ENCODE assay signal across 8 cellular contexts in the genomic region with DNA sequence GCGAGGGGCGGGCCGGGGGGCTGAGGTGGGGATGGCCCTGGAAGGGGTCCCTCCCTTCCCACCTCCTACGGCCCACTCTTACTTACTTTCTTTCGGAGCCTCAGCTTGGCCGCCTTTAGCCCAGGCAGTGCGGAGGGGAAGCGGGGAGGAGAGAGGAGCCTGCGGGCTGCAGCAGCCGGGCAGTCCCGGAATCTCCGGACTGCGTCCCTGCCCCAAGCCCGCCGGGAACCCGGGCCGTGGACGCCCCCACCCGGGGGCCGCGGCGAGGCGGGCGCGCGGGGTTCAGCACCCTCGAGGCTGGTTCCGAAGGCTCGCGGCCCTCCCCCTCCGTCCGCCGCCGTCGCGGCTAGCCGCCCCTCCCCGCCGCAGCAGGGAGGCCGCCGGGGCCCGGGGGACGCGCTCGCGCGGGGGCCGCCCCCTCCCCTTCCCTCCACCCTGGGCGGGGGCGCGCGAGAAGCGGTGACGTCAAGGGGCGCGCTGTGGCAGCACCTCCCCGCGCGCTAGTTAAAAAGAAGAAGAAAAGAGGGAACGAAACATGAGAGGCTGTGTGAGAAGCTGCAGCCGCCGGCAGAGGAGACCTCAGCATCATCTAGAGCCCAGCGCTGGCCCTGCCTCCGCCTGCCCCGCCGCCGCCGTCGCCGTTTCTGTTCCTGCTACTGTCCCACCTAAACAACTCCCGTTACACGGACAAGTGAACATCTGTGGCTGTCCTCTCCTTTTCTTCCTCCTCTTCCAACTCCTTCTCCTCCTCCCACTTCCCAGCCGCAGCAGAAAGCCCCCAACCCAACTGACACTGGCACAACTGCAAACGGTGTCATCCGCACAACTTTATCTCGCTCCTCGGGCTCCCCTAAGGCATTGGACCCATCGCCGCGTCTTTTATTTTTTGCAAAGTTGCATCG. TPM values are rescaled to one million over a fixed set of nuclear protein-coding genes. Genes with fewer than 3 reads are reported as not detected.
DNase-seq lines count a peak whose midpoint lies in the region; ATAC-seq and TF ChIP-seq lines count a peak whose summit lies in the region.

A gene with protein sequence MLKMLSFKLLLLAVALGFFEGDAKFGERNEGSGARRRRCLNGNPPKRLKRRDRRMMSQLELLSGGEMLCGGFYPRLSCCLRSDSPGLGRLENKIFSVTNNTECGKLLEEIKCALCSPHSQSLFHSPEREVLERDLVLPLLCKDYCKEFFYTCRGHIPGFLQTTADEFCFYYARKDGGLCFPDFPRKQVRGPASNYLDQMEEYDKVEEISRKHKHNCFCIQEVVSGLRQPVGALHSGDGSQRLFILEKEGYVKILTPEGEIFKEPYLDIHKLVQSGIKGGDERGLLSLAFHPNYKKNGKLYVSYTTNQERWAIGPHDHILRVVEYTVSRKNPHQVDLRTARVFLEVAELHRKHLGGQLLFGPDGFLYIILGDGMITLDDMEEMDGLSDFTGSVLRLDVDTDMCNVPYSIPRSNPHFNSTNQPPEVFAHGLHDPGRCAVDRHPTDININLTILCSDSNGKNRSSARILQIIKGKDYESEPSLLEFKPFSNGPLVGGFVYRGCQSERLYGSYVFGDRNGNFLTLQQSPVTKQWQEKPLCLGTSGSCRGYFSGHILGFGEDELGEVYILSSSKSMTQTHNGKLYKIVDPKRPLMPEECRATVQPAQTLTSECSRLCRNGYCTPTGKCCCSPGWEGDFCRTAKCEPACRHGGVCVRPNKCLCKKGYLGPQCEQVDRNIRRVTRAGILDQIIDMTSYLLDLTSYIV (plus strand): TSS at position 536 of the 902 bp plus-strand sequence. CDS start 520 bp downstream, outside the sequence.

- peak; percentile 58 for ATAC-seq in CD8-positive, alpha-beta T cell
- ATAC-seq in GM19438 (IDR thresholded peaks at IDR 0.05; ENCODE audit: low read depth, unreplicated experiment): peak; percentile 48
- ATAC-seq in GM18519 (IDR thresholded peaks at IDR 0.05; ENCODE audit: low FRiP score, unreplicated experiment): no peak

- peak within 1 kb of the TSS; percentile 82 for H3K4me3 Mint-ChIP-seq in CD8-positive, alpha-beta T cell

- peaks cover 9% of the 10 kb centered on the region for H3K4me1 ChIP-seq in CD8-positive, alpha-beta T cell (ENCODE audit: insufficient read depth, low read length)
- H3K4me1 ChIP-seq in left ventricle myocardium inferior (peaks cover 26% of the 10 kb centered on the region), ovary (ENCODE audit: insufficient read depth) (no peaks in the 10 kb centered on the region)

- H3K4me3 ChIP-seq in CD8-positive, alpha-beta T cell (ENCODE audit: low read depth, low read length): no peak within 1 kb of the TSS
- H3K4me3 ChIP-seq in left ventricle myocardium inferior: peak within 1 kb of the TSS; percentile 65
- peak within 1 kb of the TSS; percentile 43 for H3K4me3 ChIP-seq in ovary

- peaks cover 46% of the 10 kb centered on the region for H3K27me3 Mint-ChIP-seq in CD8-positive, alpha-beta T cell (ENCODE audit: low read depth)

- no peaks in the 10 kb centered on the region for H3K9me3 ChIP-seq in CD8-positive, alpha-beta T cell (ENCODE audit: low read length)
- H3K9me3 ChIP-seq in left ventricle myocardium inferior (replicated peaks): no peaks in the 10 kb centered on the region
- H3K9me3 ChIP-seq in ovary: no peaks in the 10 kb centered on the region

- H3K36me3 Mint-ChIP-seq in CD8-positive, alpha-beta T cell: no peaks in the 10 kb centered on the region

- no peak within 1 kb of the TSS for H3K27ac ChIP-seq in CD8-positive, alpha-beta T cell (ENCODE audit: low read depth, low read length)
- H3K27ac ChIP-seq in left ventricle myocardium inferior (replicated peaks) (no peak within 1 kb of the TSS), ovary (peak within 1 kb of the TSS; percentile 17 to 58)

- DNase-seq in CD8-positive, alpha-beta T cell: peak in 1 of 7 experiments; percentile 12
- DNase-seq in NCI-H526 treated with DMSO at 0.1 percent for 48 hours (lab: John Stamatoyannopoulos, UW) (peak; percentile 46), amygdala (lab: John Stamatoyannopoulos, UW) (peak in 53 of 56 donors; percentile 13 to 85 (median 62)), left ventricle myocardium inferior (peak; percentile 27), ovary (peak; percentile 41 to 81 (median 73)), NCI-H1694 (lab: John Stamatoyannopoulos, UW) (no peak)

- no peak for TF ChIP-seq CTCF in CD8-positive, alpha-beta T cell (IDR thresholded peaks at IDR 0.05)
- TF ChIP-seq CTCF in left ventricle myocardium inferior (IDR thresholded peaks at IDR 0.05; ENCODE audit: borderline replicate concordance): no peak
- no peak for TF ChIP-seq CTCF in ovary (IDR thresholded peaks at IDR 0.05)

- peaks cover 26% of the 10 kb centered on the region for H3K4me1 Mint-ChIP-seq in CD8-positive, alpha-beta T cell (ENCODE audit: low read depth)

- H3K36me3 ChIP-seq in CD8-positive, alpha-beta T cell (ENCODE audit: insufficient read depth, low read length): no peaks in the 10 kb centered on the region
- H3K36me3 ChIP-seq in left ventricle myocardium inferior: no peaks in the 10 kb centered on the region
- no peaks in the 10 kb centered on the region for H3K36me3 ChIP-seq in ovary

- peaks cover 7% of the 10 kb centered on the region for H3K27me3 ChIP-seq in CD8-positive, alpha-beta T cell (ENCODE audit: insufficient read depth, low read length)
- H3K27me3 ChIP-seq in left ventricle myocardium inferior (ENCODE audit: low read depth) (peaks cover 68% of the 10 kb centered on the region), ovary (no peaks in the 10 kb centered on the region)

- no peak for TF ChIP-seq EP300 in ovary (IDR thresholded peaks at IDR 0.05)

- 0 to 1% (median 1%) methylated on average over 70 to 81 of the region's 81 CpGs for WGBS in ovary, 3 donors

- no peak for TF ChIP-seq POLR2A in ovary (IDR thresholded peaks at IDR 0.05)

- intact Hi-C loops in CD8-positive, alpha-beta T cell (cut with DNase I, micrococcal nuclease): loop anchor here in 1 of 2 experiments (2.0 kb wide), 1 partner anchor 31 kb away; no protein-coding TSS in a partner anchor
- intact Hi-C loops in left ventricle myocardium inferior (cut with micrococcal nuclease) (no loop called here), ovary (cut with DNase I) (no loop called here)

- no peaks in the 10 kb centered on the region for H3K9me3 Mint-ChIP-seq in CD8-positive, alpha-beta T cell

- CTCF ChIA-PET in CD8-positive, alpha-beta T cell (lab: Charles Lee): interaction anchor here (0.7 kb wide), 1 partner anchor 9 kb away, joined by 3 read pairs; no protein-coding TSS in a partner anchor

- POLR2A ChIA-PET in CD8-positive, alpha-beta T cell (lab: Charles Lee): no interaction called here

- no peak within 1 kb of the TSS for H3K27ac Mint-ChIP-seq in CD8-positive, alpha-beta T cell

RNA-seq across cellular contexts. Expression of the gene that starts here (rescaled TPM):
- not detected for total RNA-seq in CD8-positive, alpha-beta T cell
- total RNA-seq in left ventricle myocardium inferior (not detected), ovary (1 to 10 TPM in 4 of 7 donors, under 1 TPM in 3; 0.43 to 2.2 (median 1.1) TPM)
- 1 to 10 TPM; 1.1 to 4.2 TPM for polyA plus RNA-seq in ovary

Comparison
In these comparisons a context has a peak if more than half of its experiments do, and no peak if none do; other contexts are left out.
1. Peak in ATAC-seq in CD8-positive, alpha-beta T cell; RNA of the gene not detected or under 1 TPM.
2. Peak in DNase-seq and H3K4me3 ChIP-seq in left ventricle myocardium inferior; RNA of the gene not detected or under 1 TPM.
3. H3K27ac ChIP-seq: peak in ovary (2 of 2); none in CD8-positive, alpha-beta T cell (single experiment) and left ventricle myocardium inferior (single experiment).